In the genomic region with DNA sequence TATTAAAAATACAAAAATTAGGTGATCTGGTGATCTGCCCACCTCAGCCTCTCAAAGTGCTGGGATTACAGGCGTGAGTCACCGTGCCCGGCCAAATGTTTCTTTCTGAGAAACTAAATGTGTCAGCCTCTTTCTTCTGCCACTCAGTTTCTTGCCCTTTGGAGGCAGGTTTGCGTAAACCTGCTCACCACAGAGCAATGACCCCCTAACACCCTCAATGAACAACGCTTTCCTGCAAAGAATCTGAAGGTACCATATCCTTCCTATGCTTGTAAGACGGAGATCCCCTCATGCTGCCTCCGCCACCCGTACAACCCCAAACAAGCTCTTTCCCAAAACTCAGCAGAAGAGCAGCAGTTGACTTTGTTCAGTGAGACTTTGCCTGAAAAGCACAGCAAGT, we compare ENCODE assay signal across 24 cellular contexts.
"Had no signal": no experiment of that assay in that cellular context is flagged by ENCODE, and none has a peak within 500 bp of the region (broad histone marks: within the 10 kb centered on the region; RNA-seq: fewer than 3 reads in every experiment).

No MANE protein-coding gene starts in this region.

- H3K36me3 Mint-ChIP-seq: activated CD4-positive, alpha-beta memory T cell treated with anti-CD3 and anti-CD28 coated beads for 36 hours; natural killer cell; WTC11 had no signal

- DNase-seq: activated CD4-positive, alpha-beta memory T cell treated with anti-CD3 and anti-CD28 coated beads for 36 hours; activated CD4-positive, alpha-beta T cell treated with anti-CD3 and anti-CD28 coated beads for 36 hours; activated naive CD4-positive, alpha-beta T cell treated with Interleukin-2 at 50 U/mL for 16 hours; activated T-cell treated with anti-CD3 and anti-CD28 coated beads, Interleukin-2, amount 50 U/mL, for 24 hours; cerebellar nuclear complex; cortex of kidney; head of caudate nucleus; left ventricle myocardium inferior; mammary epithelial cell; natural killer cell; nucleus accumbens; posterior cingulate gyrus; stimulated activated CD4-positive, alpha-beta T cell treated with anti-CD3 and anti-CD28 coated beads, Interleukin-12 subunit alpha, Interleukin-12 subunit beta, amount 100 ng/mL, for 4 hours; stimulated activated CD4-positive, alpha-beta T cell treated with anti-CD3 and anti-CD28 coated beads, Interleukin-1b, Interleukin-23, amount 100 ng/mL, for 48 hours; stimulated activated CD8-positive, alpha-beta memory T cell treated with anti-CD3 and anti-CD28 coated beads, Interleukin-4, amount 100 ng/mL, for 48 hours; stimulated activated naive CD4-positive, alpha-beta T cell treated with Interleukin-2 at 50 U/mL for 16 hours; transverse colon had no signal

- H3K4me3 Mint-ChIP-seq: activated CD4-positive, alpha-beta memory T cell treated with anti-CD3 and anti-CD28 coated beads for 36 hours; activated CD4-positive, alpha-beta T cell treated with anti-CD3 and anti-CD28 coated beads for 36 hours; activated T-cell treated with anti-CD3 and anti-CD28 coated beads, Interleukin-2, amount 50 U/mL, for 24 hours; natural killer cell; T-helper 1 cell treated with Interleukin-12 subunit alpha and Interleukin-12 subunit beta and Interleukin-4 antibody, amounts not matched to agents 30 μg/mL and 1 μg/mL, for 36 hours; WTC11 had no signal

- H3K9me3 Mint-ChIP-seq: activated CD4-positive, alpha-beta memory T cell treated with anti-CD3 and anti-CD28 coated beads for 36 hours; activated T-cell treated with anti-CD3 and anti-CD28 coated beads, Interleukin-2, amount 50 U/mL, for 24 hours; activated T-helper 2 cell treated with anti-CD3 and anti-CD28 coated beads, Interferon-gamma antibody, Interleukin-2, Interleukin-4, amounts not matched to agents 10 μg/mL and 5 μg/mL and 100 μg/mL, durations not matched to agents 14 hours and 24 hours and 36 hours; natural killer cell; T-helper 1 cell treated with Interleukin-12 subunit alpha and Interleukin-12 subunit beta and Interleukin-4 antibody, amounts not matched to agents 30 μg/mL and 1 μg/mL, for 36 hours; WTC11 had no signal

- ATAC-seq: activated CD4-positive, alpha-beta T cell treated with anti-CD3 and anti-CD28 coated beads for 36 hours; natural killer cell had no signal

- H3K27ac ChIP-seq: ascending aorta, left ventricle myocardium inferior, right atrium auricular region, suprapubic skin, transverse colon, vagina had no signal

- H3K27me3 ChIP-seq: ascending aorta, right atrium auricular region, transverse colon, vagina had no signal

- H3K36me3 ChIP-seq: ascending aorta, left ventricle myocardium inferior, right atrium auricular region, suprapubic skin, transverse colon, vagina had no signal

- H3K4me1 ChIP-seq: ascending aorta, transverse colon had no signal

- H3K9me3 ChIP-seq: ascending aorta, left ventricle myocardium inferior, right atrium auricular region, suprapubic skin, transverse colon, vagina had no signal

- H3K4me1 Mint-ChIP-seq: activated CD4-positive, alpha-beta T cell treated with anti-CD3 and anti-CD28 coated beads for 36 hours had no signal

- H3K27me3 Mint-ChIP-seq: activated CD4-positive, alpha-beta memory T cell treated with anti-CD3 and anti-CD28 coated beads for 36 hours; activated CD4-positive, alpha-beta T cell treated with anti-CD3 and anti-CD28 coated beads for 36 hours had no signal

- H3K27ac Mint-ChIP-seq: activated CD4-positive, alpha-beta memory T cell treated with anti-CD3 and anti-CD28 coated beads for 36 hours; activated CD4-positive, alpha-beta T cell treated with anti-CD3 and anti-CD28 coated beads for 36 hours; activated T-cell treated with anti-CD3 and anti-CD28 coated beads, Interleukin-2, amount 50 U/mL, for 24 hours; activated T-helper 2 cell treated with anti-CD3 and anti-CD28 coated beads, Interferon-gamma antibody, Interleukin-2, Interleukin-4, amounts not matched to agents 10 μg/mL and 5 μg/mL and 100 μg/mL, durations not matched to agents 14 hours and 24 hours and 36 hours; natural killer cell; T-helper 1 cell treated with Interleukin-12 subunit alpha and Interleukin-12 subunit beta and Interleukin-4 antibody, amounts not matched to agents 30 μg/mL and 1 μg/mL, for 36 hours had no signal

- H3K4me3 ChIP-seq: ascending aorta, left ventricle myocardium inferior, right atrium auricular region, suprapubic skin, transverse colon, vagina had no signal
